22 cellular contexts compared by ENCODE assay signal in genomic region chr9:92527291-92527828, GRCh38. TPM values are rescaled to one million over a fixed set of nuclear protein-coding genes. Genes with fewer than 3 reads are reported as not detected.
DNase-seq lines count a peak whose midpoint lies in the region; ATAC-seq and TF ChIP-seq lines count a peak whose summit lies in the region.
"Had no signal": no experiment of that assay in that cellular context is flagged by ENCODE, and none has a peak within 500 bp of the region (broad histone marks: within the 10 kb centered on the region; RNA-seq: fewer than 3 reads in every experiment).

No MANE protein-coding gene starts in this region.

- H3K36me3 Mint-ChIP-seq in activated T-cell treated with anti-CD3 and anti-CD28 coated beads, Interleukin-2, amount 50 U/mL, for 72 hours (ENCODE audit: insufficient read depth in 2 of 2) = peaks cover 0 to 1% of the 10 kb centered on the region in 2 donors
- no peaks in the 10 kb centered on the region for H3K36me3 Mint-ChIP-seq in activated T-helper 17 cell treated with anti-CD3 and anti-CD28 coated beads, Interleukin-2, amount 50 U/mL, for 72 hours (ENCODE audit: low read depth)
- no peaks in the 10 kb centered on the region for H3K36me3 Mint-ChIP-seq in stimulated activated effector memory CD8-positive, alpha-beta T cell treated with anti-CD3 and anti-CD28 coated beads, Interleukin-12 subunit alpha, Interleukin-12 subunit beta, amount 100 ng/mL, for 72 hours
- H3K36me3 Mint-ChIP-seq: CD4-positive, CD25-positive, alpha-beta regulatory T cell had no signal

- H3K4me3 Mint-ChIP-seq in activated T-cell treated with anti-CD3 and anti-CD28 coated beads, Interleukin-2, amount 50 U/mL, for 72 hours = no peak overlapping the region
- no peak overlapping the region for H3K4me3 Mint-ChIP-seq in activated T-helper 17 cell treated with anti-CD3 and anti-CD28 coated beads, Interleukin-2, amount 50 U/mL, for 72 hours
- H3K4me3 Mint-ChIP-seq in stimulated activated effector memory CD8-positive, alpha-beta T cell treated with anti-CD3 and anti-CD28 coated beads, Interleukin-12 subunit alpha, Interleukin-12 subunit beta, amount 100 ng/mL, for 72 hours = no peak overlapping the region
- H3K4me3 Mint-ChIP-seq: CD4-positive, CD25-positive, alpha-beta regulatory T cell; CD8-positive, alpha-beta memory T cell had no signal

- peak; percentile 55 to 88 for ATAC-seq in activated T-cell treated with anti-CD3 and anti-CD28 coated beads, Interleukin-2, amount 50 U/mL, for 72 hours (replicated peaks in 1 of 2)
- peak; percentile 75 for ATAC-seq in activated T-helper 17 cell treated with anti-CD3 and anti-CD28 coated beads, Interleukin-2, amount 50 U/mL, for 72 hours (replicated peaks)
- ATAC-seq in stimulated activated effector memory CD8-positive, alpha-beta T cell treated with anti-CD3 and anti-CD28 coated beads, Interleukin-12 subunit alpha, Interleukin-12 subunit beta, amount 100 ng/mL, for 72 hours = peak; percentile 75
- ATAC-seq in mucosa of descending colon = no peak
- ATAC-seq: GM12878, HepG2 had no signal

- H3K4me1 ChIP-seq in left ventricle myocardium inferior = peaks cover 14% of the 10 kb centered on the region
- H3K4me1 ChIP-seq in mucosa of descending colon (ENCODE audit: low read depth) = no peaks in the 10 kb centered on the region

- no peak overlapping the region for H3K27ac Mint-ChIP-seq in activated T-cell treated with anti-CD3 and anti-CD28 coated beads, Interleukin-2, amount 50 U/mL, for 72 hours
- no peak overlapping the region for H3K27ac Mint-ChIP-seq in activated T-helper 17 cell treated with anti-CD3 and anti-CD28 coated beads, Interleukin-2, amount 50 U/mL, for 72 hours
- H3K27ac Mint-ChIP-seq in stimulated activated effector memory CD8-positive, alpha-beta T cell treated with anti-CD3 and anti-CD28 coated beads, Interleukin-12 subunit alpha, Interleukin-12 subunit beta, amount 100 ng/mL, for 72 hours = no peak overlapping the region
- H3K27ac Mint-ChIP-seq: CD8-positive, alpha-beta memory T cell had no signal

- no peaks in the 10 kb centered on the region for H3K27me3 Mint-ChIP-seq in activated T-cell treated with anti-CD3 and anti-CD28 coated beads, Interleukin-2, amount 50 U/mL, for 72 hours (ENCODE audit: low read depth)
- H3K27me3 Mint-ChIP-seq in activated T-helper 17 cell treated with anti-CD3 and anti-CD28 coated beads, Interleukin-2, amount 50 U/mL, for 72 hours = no peaks in the 10 kb centered on the region
- H3K27me3 Mint-ChIP-seq: CD4-positive, CD25-positive, alpha-beta regulatory T cell; CD8-positive, alpha-beta memory T cell had no signal

- no peaks in the 10 kb centered on the region for H3K27me3 ChIP-seq in left ventricle myocardium inferior (ENCODE audit: low read depth)
- H3K27me3 ChIP-seq: BE2C had no signal

- peak overlapping the region; percentile 80 for H3K27ac ChIP-seq in left ventricle myocardium inferior (replicated peaks)

- H3K9me3 ChIP-seq in left ventricle myocardium inferior (replicated peaks) = peaks cover 29% of the 10 kb centered on the region
- no peaks in the 10 kb centered on the region for H3K9me3 ChIP-seq in mucosa of descending colon
- H3K9me3 ChIP-seq: BE2C, HAP-1 had no signal

- H3K4me3 ChIP-seq in left ventricle myocardium inferior (no peak overlapping the region), mucosa of descending colon (no peak overlapping the region)
- H3K4me3 ChIP-seq: GM12878, HAP-1 had no signal

- intact Hi-C loops in left ventricle myocardium inferior (cut with micrococcal nuclease) = no loop called here
- intact Hi-C loops in cardiac septum (cut with DNase I) = no loop called here
- intact Hi-C loops in mucosa of descending colon (cut with DNase I, micrococcal nuclease) = no loop called here

- H3K4me1 Mint-ChIP-seq in activated T-cell treated with anti-CD3 and anti-CD28 coated beads, Interleukin-2, amount 50 U/mL, for 72 hours (ENCODE audit: low read depth) = no peaks in the 10 kb centered on the region
- H3K4me1 Mint-ChIP-seq in activated T-helper 17 cell treated with anti-CD3 and anti-CD28 coated beads, Interleukin-2, amount 50 U/mL, for 72 hours = no peaks in the 10 kb centered on the region
- peaks cover 5% of the 10 kb centered on the region for H3K4me1 Mint-ChIP-seq in stimulated activated effector memory CD8-positive, alpha-beta T cell treated with anti-CD3 and anti-CD28 coated beads, Interleukin-12 subunit alpha, Interleukin-12 subunit beta, amount 100 ng/mL, for 72 hours
- H3K4me1 Mint-ChIP-seq: CD4-positive, CD25-positive, alpha-beta regulatory T cell; CD8-positive, alpha-beta memory T cell had no signal

- H3K36me3 ChIP-seq in left ventricle myocardium inferior (no peaks in the 10 kb centered on the region), mucosa of descending colon (ENCODE audit: low read depth) (no peaks in the 10 kb centered on the region)
- H3K36me3 ChIP-seq: BE2C, HAP-1 had no signal

- DNase-seq in activated T-cell treated with anti-CD3 and anti-CD28 coated beads, Interleukin-2, amount 50 U/mL, for 72 hours = no peak
- DNase-seq in activated T-cell treated with anti-CD3 and anti-CD28 coated beads, Interleukin-2, amount 50 U/mL, for 48 hours = no peak
- DNase-seq in left ventricle myocardium inferior (no peak), cardiac septum (ENCODE audit: low spot score) (no peak), mucosa of descending colon (no peak)
- no peak for DNase-seq in stimulated activated effector memory CD8-positive, alpha-beta T cell treated with anti-CD3 and anti-CD28 coated beads, Interleukin-12 subunit alpha, Interleukin-12 subunit beta, amount 100 ng/mL, for 72 hours (ENCODE audit: low spot score in 2 of 2)
- DNase-seq: ACHN; BE2C; C1 segment of cervical spinal cord; CD4-positive, CD25-positive, alpha-beta regulatory T cell; CD8-positive, alpha-beta memory T cell; COR-L47; DMS 273 treated with DMSO at 0.1 percent for 48 hours; DMS53; DND-41; EL had no signal

- H3K9me3 Mint-ChIP-seq in activated T-cell treated with anti-CD3 and anti-CD28 coated beads, Interleukin-2, amount 50 U/mL, for 72 hours = peaks cover 0 to under 1% of the 10 kb centered on the region in 2 donors
- no peaks in the 10 kb centered on the region for H3K9me3 Mint-ChIP-seq in activated T-helper 17 cell treated with anti-CD3 and anti-CD28 coated beads, Interleukin-2, amount 50 U/mL, for 72 hours
- peaks cover under 1% of the 10 kb centered on the region for H3K9me3 Mint-ChIP-seq in stimulated activated effector memory CD8-positive, alpha-beta T cell treated with anti-CD3 and anti-CD28 coated beads, Interleukin-12 subunit alpha, Interleukin-12 subunit beta, amount 100 ng/mL, for 72 hours

- TF ChIP-seq CTCF in left ventricle myocardium inferior (IDR thresholded peaks at IDR 0.05; ENCODE audit: borderline replicate concordance) = no peak
- no peak for TF ChIP-seq CTCF in mucosa of descending colon (IDR thresholded peaks at IDR 0.05)

RNA-seq across cellular contexts. Expression of gene ECM2, which starts 8.4 kb away (rescaled TPM):
- total RNA-seq in activated T-cell treated with anti-CD3 and anti-CD28 coated beads, Interleukin-2, amount 50 U/mL, for 72 hours = not detected
- total RNA-seq in left ventricle myocardium inferior = 7.2 TPM
- 8.0 TPM for total RNA-seq in cardiac septum
- not detected for total RNA-seq in activated T-helper 17 cell treated with anti-CD3 and anti-CD28 coated beads, Interleukin-2, amount 50 U/mL, for 72 hours
- total RNA-seq in mucosa of descending colon = 1 to 10 TPM; 1.0 to 5.0 (median 1.9) TPM
- total RNA-seq: CD4-positive, CD25-positive, alpha-beta regulatory T cell; CD8-positive, alpha-beta memory T cell; G401; H1; HepG2 had no signal

RNA-seq across cellular contexts. Expression of gene ASPN, which starts 45.1 kb away (rescaled TPM):
- not detected for total RNA-seq in activated T-cell treated with anti-CD3 and anti-CD28 coated beads, Interleukin-2, amount 50 U/mL, for 72 hours
- 17.5 TPM for total RNA-seq in left ventricle myocardium inferior
- 30.3 TPM for total RNA-seq in cardiac septum
- not detected for total RNA-seq in activated T-helper 17 cell treated with anti-CD3 and anti-CD28 coated beads, Interleukin-2, amount 50 U/mL, for 72 hours
- 1 to 10 TPM; 1.1 to 5.1 (median 1.3) TPM for total RNA-seq in mucosa of descending colon
- total RNA-seq: CD4-positive, CD25-positive, alpha-beta regulatory T cell; CD8-positive, alpha-beta memory T cell; G401; GM12878; H1; HepG2 had no signal
